Comparison of ENCODE assay signal across 1 cellular context in the genomic region with DNA sequence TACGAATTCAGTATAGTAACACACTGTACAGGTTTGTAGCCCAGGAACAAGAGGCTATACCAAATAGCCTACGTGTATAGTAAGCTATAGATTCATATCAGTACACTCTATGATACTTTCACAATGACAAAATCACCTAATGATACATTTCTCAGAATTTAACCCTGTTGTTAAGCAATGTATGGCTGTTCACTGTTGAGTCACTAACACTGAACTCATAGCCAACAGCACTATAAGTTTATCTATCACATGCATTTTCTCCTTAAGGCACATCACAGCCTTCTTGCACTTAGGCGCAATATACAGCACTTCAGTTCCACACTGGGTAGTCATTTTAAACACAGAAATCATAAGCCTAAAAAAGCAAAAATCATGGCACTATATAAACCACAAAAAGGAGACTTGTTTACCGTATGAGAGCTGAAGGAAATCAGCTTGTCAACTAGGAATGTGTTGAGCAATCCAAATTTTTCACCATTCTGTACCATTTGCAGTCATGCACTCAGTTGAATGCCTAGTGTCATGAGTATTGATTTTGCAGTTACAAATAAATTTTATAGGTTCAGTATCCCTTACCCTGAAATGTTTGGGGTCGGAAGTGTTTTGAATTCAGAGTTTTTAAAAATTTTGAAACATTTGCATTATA.
TF ChIP-seq lines count a peak whose summit lies in the region.

No MANE protein-coding gene starts in this region.

TF ChIP-seq in IMR-90, 13 proteins besides CTCF, POLR2A, EP300 and RAD21:
- TF ChIP-seq CEBPB (IDR thresholded peaks at IDR 0.05; ENCODE audit: low read depth, low read length) = peak; percentile 76
- TF ChIP-seq RCOR1 (IDR thresholded peaks at IDR 0.05; ENCODE audit: insufficient replicate concordance, low read length) = no peak
TF ChIP-seq in IMR-90: peak in this region for 1.
